ENCODE assay signal across 13 cellular contexts in genomic region chr11:61679301-61679700, GRCh38. TPM values are rescaled to one million over a fixed set of nuclear protein-coding genes. Genes with fewer than 3 reads are reported as not detected.
DNase-seq lines count a peak whose midpoint lies in the region; ATAC-seq and TF ChIP-seq lines count a peak whose summit lies in the region.
"Had no signal": no experiment of that assay in that cellular context is flagged by ENCODE, and none has a peak within 500 bp of the region (broad histone marks: within the 10 kb centered on the region; RNA-seq: fewer than 3 reads in every experiment).

No MANE protein-coding gene starts in this region.

- intact Hi-C loops in dendritic cell treated with granulocyte-macrophage colony-stimulating factor and Interleukin-4, amounts not matched to agents 40 ng/mL and 50 ng/mL, for 4 days (cut with micrococcal nuclease) = no loop called here

- H3K4me1 ChIP-seq in osteoblast (ENCODE audit: insufficient read depth, low read length) = peaks cover 31% of the 10 kb centered on the region

- peaks cover 17% of the 10 kb centered on the region for H4K20me1 ChIP-seq in osteoblast (ENCODE audit: insufficient read depth, low read length)

- no peak overlapping the region for H3K4me3 ChIP-seq in osteoblast (ENCODE audit: insufficient read depth, low read length)

- peaks cover 1% of the 10 kb centered on the region for H3K9me3 Mint-ChIP-seq in dendritic cell treated with granulocyte-macrophage colony-stimulating factor and Interleukin-4, amounts not matched to agents 40 ng/mL and 50 ng/mL, for 4 days
- H3K9me3 Mint-ChIP-seq: activated naive CD4-positive, alpha-beta T cell treated with anti-CD3 and anti-CD28 coated beads, Interleukin-2, amount 50 U/mL, for 24 hours; CD8-positive, alpha-beta T cell had no signal

- H3K4me2 ChIP-seq in osteoblast (ENCODE audit: insufficient read depth, low read length) = no peak overlapping the region

- H3K27me3 Mint-ChIP-seq in dendritic cell treated with granulocyte-macrophage colony-stimulating factor and Interleukin-4, amounts not matched to agents 40 ng/mL and 50 ng/mL, for 4 days = peaks cover 25% of the 10 kb centered on the region

- H3K27ac Mint-ChIP-seq in dendritic cell treated with granulocyte-macrophage colony-stimulating factor and Interleukin-4, amounts not matched to agents 40 ng/mL and 50 ng/mL, for 4 days = no peak overlapping the region
- H3K27ac Mint-ChIP-seq: activated naive CD4-positive, alpha-beta T cell treated with anti-CD3 and anti-CD28 coated beads, Interleukin-2, amount 50 U/mL, for 24 hours; CD8-positive, alpha-beta T cell had no signal

- peaks cover 14% of the 10 kb centered on the region for H3K36me3 Mint-ChIP-seq in dendritic cell treated with granulocyte-macrophage colony-stimulating factor and Interleukin-4, amounts not matched to agents 40 ng/mL and 50 ng/mL, for 4 days (ENCODE audit: low read depth)
- H3K36me3 Mint-ChIP-seq: activated naive CD4-positive, alpha-beta T cell treated with anti-CD3 and anti-CD28 coated beads, Interleukin-2, amount 50 U/mL, for 24 hours; CD8-positive, alpha-beta T cell had no signal

- H3K27ac ChIP-seq in osteoblast (ENCODE audit: low read depth, low read length) = no peak overlapping the region

- DNase-seq in EH (ENCODE audit: low read depth) (peak; percentile 34), MV-4-11 (lab: John Stamatoyannopoulos, UW) (peak; percentile 53), osteoblast (ENCODE audit: insufficient read length, low spot score, missing footprints) (peak; percentile 83), mucosa of gallbladder (ENCODE audit: low spot score) (no peak), GM03348 (ENCODE audit: low spot score) (no peak)
- DNase-seq: CD8-positive, alpha-beta T cell; GOT3; SHP77 had no signal

- H3K27me3 ChIP-seq in osteoblast (ENCODE audit: insufficient read depth, low read length) = peaks cover 31% of the 10 kb centered on the region
- H3K27me3 ChIP-seq: right atrium auricular region had no signal

- H3K79me2 ChIP-seq in osteoblast (ENCODE audit: insufficient read depth, low read length) = peaks cover 27% of the 10 kb centered on the region

- TF ChIP-seq CTCF in osteoblast (IDR thresholded peaks at IDR 0.05; ENCODE audit: extremely low read depth, low read depth, low read length) = no peak

- H3K4me3 Mint-ChIP-seq in dendritic cell treated with granulocyte-macrophage colony-stimulating factor and Interleukin-4, amounts not matched to agents 40 ng/mL and 50 ng/mL, for 4 days = peak overlapping the region; percentile 25
- H3K4me3 Mint-ChIP-seq: activated naive CD4-positive, alpha-beta T cell treated with anti-CD3 and anti-CD28 coated beads, Interleukin-2, amount 50 U/mL, for 24 hours; CD8-positive, alpha-beta T cell had no signal

- H3K36me3 ChIP-seq in osteoblast (ENCODE audit: insufficient read depth, low read length) = no peaks in the 10 kb centered on the region
- H3K36me3 ChIP-seq: right atrium auricular region, upper lobe of left lung had no signal

- peaks cover 32% of the 10 kb centered on the region for H3K4me1 Mint-ChIP-seq in dendritic cell treated with granulocyte-macrophage colony-stimulating factor and Interleukin-4, amounts not matched to agents 40 ng/mL and 50 ng/mL, for 4 days (ENCODE audit: low read depth)

- ATAC-seq in HG02885 (IDR thresholded peaks at IDR 0.05; ENCODE audit: poor library complexity, unreplicated experiment) = no peak

- no peak overlapping the region for H2AFZ ChIP-seq in osteoblast (ENCODE audit: low read length)

- H3K9me3 ChIP-seq in osteoblast (ENCODE audit: low read depth, low read length) = no peaks in the 10 kb centered on the region
- H3K9me3 ChIP-seq: right atrium auricular region, upper lobe of left lung had no signal

RNA-seq across cellular contexts. Expression of gene DAGLA, which starts 0.9 kb away (rescaled TPM):
- total RNA-seq in osteoblast (2.9 and 3.6 TPM in 2 replicates), mucosa of gallbladder (10.6 TPM)

Comparison
In these comparisons a context has a peak if more than half of its experiments do, and no peak if none do; other contexts are left out.
1. DNase-seq: peak in EH (single experiment), MV-4-11 (single experiment) and osteoblast (single experiment); none in mucosa of gallbladder (single experiment) and GM03348 (single experiment).